ENCODE assay signal across 14 cellular contexts in the genomic region with DNA sequence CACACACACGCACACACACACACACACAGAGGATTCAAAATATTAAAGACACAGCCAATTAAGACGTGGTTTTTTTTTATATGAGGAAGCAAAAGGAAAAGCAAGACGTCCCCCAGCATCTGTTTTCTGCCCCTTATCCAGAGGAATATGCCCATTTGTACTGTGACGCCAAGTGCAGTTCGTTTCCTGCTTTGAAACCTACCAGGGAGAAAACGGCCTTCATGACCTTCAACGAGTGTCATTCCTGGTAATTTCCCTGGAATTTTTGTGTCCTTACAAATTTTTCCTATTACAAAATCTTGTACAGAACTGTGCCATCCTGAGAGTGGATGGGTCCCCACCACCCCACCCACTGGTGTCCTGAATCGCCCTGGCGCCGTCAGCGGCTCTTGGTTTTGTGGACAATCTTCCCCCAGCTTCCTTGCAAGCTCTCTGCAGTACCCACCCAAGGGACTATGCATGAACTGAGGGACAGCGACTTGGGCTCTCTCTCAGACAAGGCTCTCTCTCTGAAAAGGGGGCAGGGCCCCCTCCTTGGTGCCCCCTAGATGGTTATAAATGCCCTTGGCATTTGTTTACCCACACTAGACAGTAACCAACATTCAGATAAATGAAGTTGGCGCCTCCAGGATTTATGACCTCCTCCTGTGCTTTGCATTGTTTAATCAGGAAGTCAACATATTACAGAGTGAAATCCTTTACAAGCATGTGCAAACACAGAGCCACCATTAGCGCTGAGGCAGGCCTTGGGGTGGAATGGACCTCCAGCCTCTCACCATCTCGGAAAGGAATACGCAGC.
DNase-seq lines count a peak whose midpoint lies in the region; ATAC-seq and TF ChIP-seq lines count a peak whose summit lies in the region.
"Had no signal": no experiment of that assay in that cellular context is flagged by ENCODE, and none has a peak within 500 bp of the region (broad histone marks: within the 10 kb centered on the region; RNA-seq: fewer than 3 reads in every experiment).

No MANE protein-coding gene starts in this region.

- H3K36me3 Mint-ChIP-seq in activated T-helper 17 cell treated with anti-CD3 and anti-CD28 coated beads, Interleukin-2, amount 50 U/mL, for 72 hours (ENCODE audit: low read depth), result no peaks in the 10 kb centered on the region
- no peaks in the 10 kb centered on the region for H3K36me3 Mint-ChIP-seq in activated naive CD8-positive, alpha-beta T cell treated with anti-CD3 and anti-CD28 coated beads, Interleukin-2, amount 50 U/mL, for 24 hours (ENCODE audit: low read depth)
- H3K36me3 Mint-ChIP-seq: stimulated activated effector memory CD8-positive, alpha-beta T cell treated with anti-CD3 and anti-CD28 coated beads, Interleukin-12 subunit alpha, Interleukin-12 subunit beta, amount 100 ng/mL, for 72 hours had no signal

- peaks cover 7% of the 10 kb centered on the region for H3K4me1 ChIP-seq in ovary (ENCODE audit: insufficient read depth)
- H3K4me1 ChIP-seq in prostate gland (replicated peaks), result no peaks in the 10 kb centered on the region
- H3K4me1 ChIP-seq: BE2C had no signal

- TF ChIP-seq CTCF in ovary (IDR thresholded peaks at IDR 0.05), result no peak
- no peak for TF ChIP-seq CTCF in prostate gland (IDR thresholded peaks at IDR 0.05)

- ATAC-seq in activated T-helper 17 cell treated with anti-CD3 and anti-CD28 coated beads, Interleukin-2, amount 50 U/mL, for 72 hours (replicated peaks), result no peak
- ATAC-seq in activated naive CD8-positive, alpha-beta T cell treated with anti-CD3 and anti-CD28 coated beads, Interleukin-2, amount 50 U/mL, for 24 hours, result no peak
- no peak for ATAC-seq in HG02678 (IDR thresholded peaks at IDR 0.05; ENCODE audit: unreplicated experiment)
- ATAC-seq: stimulated activated effector memory CD8-positive, alpha-beta T cell treated with anti-CD3 and anti-CD28 coated beads, Interleukin-12 subunit alpha, Interleukin-12 subunit beta, amount 100 ng/mL, for 72 hours had no signal

- H3K9me3 Mint-ChIP-seq in activated T-helper 17 cell treated with anti-CD3 and anti-CD28 coated beads, Interleukin-2, amount 50 U/mL, for 72 hours, result no peaks in the 10 kb centered on the region
- peaks cover 5% of the 10 kb centered on the region for H3K9me3 Mint-ChIP-seq in activated naive CD8-positive, alpha-beta T cell treated with anti-CD3 and anti-CD28 coated beads, Interleukin-2, amount 50 U/mL, for 24 hours
- H3K9me3 Mint-ChIP-seq: activated B cell treated with CpG ODN at 0.5 μM for 24 hours; stimulated activated effector memory CD8-positive, alpha-beta T cell treated with anti-CD3 and anti-CD28 coated beads, Interleukin-12 subunit alpha, Interleukin-12 subunit beta, amount 100 ng/mL, for 72 hours had no signal

- no peaks in the 10 kb centered on the region for H3K27me3 ChIP-seq in ovary
- no peaks in the 10 kb centered on the region for H3K27me3 ChIP-seq in prostate gland (replicated peaks; ENCODE audit: insufficient read depth)
- H3K27me3 ChIP-seq: BE2C had no signal

- DNase-seq in DMS153 treated with DMSO at 0.1 percent for 48 hours (lab: John Stamatoyannopoulos, UW; ENCODE audit: unreplicated experiment) (peak; percentile 86), NCI-H1417 treated with DMSO at 0.1 percent for 48 hours (lab: John Stamatoyannopoulos, UW) (peak; percentile 41), ovary (peak in 2 of 5 donors; percentile 24 to 51), prostate gland (ENCODE audit: low spot score) (no peak), UCSD-AML1 (lab: John Stamatoyannopoulos, UW; ENCODE audit: unreplicated experiment) (no peak)
- DNase-seq in activated naive CD8-positive, alpha-beta T cell treated with anti-CD3 and anti-CD28 coated beads, Interleukin-2, amount 50 U/mL, for 24 hours, result no peak
- DNase-seq: activated B cell treated with CpG ODN at 0.5 μM for 24 hours; activated CD8-positive, alpha-beta memory T cell treated with anti-CD3 and anti-CD28 coated beads, Interleukin-2, amount 50 U/mL, for 48 hours; activated naive CD8-positive, alpha-beta T cell treated with anti-CD3 and anti-CD28 coated beads, Interleukin-2, amount 10 ng/mL, durations not matched to agents 7 days and 5 days; BE2C; stimulated activated CD4-positive, alpha-beta T cell treated with anti-CD3 and anti-CD28 coated beads, Interleukin-4, amount 100 ng/mL, for 24 hours had no signal

- TF ChIP-seq POLR2A in ovary (IDR thresholded peaks at IDR 0.05) (no peak), prostate gland (IDR thresholded peaks at IDR 0.05) (no peak)

- H3K27ac Mint-ChIP-seq in activated T-helper 17 cell treated with anti-CD3 and anti-CD28 coated beads, Interleukin-2, amount 50 U/mL, for 72 hours, result peak overlapping the region; percentile 15
- no peak overlapping the region for H3K27ac Mint-ChIP-seq in activated naive CD8-positive, alpha-beta T cell treated with anti-CD3 and anti-CD28 coated beads, Interleukin-2, amount 50 U/mL, for 24 hours
- H3K27ac Mint-ChIP-seq: activated B cell treated with CpG ODN at 0.5 μM for 24 hours; activated naive CD8-positive, alpha-beta T cell treated with anti-CD3 and anti-CD28 coated beads, Interleukin-2, amount 10 ng/mL, durations not matched to agents 7 days and 5 days; stimulated activated effector memory CD8-positive, alpha-beta T cell treated with anti-CD3 and anti-CD28 coated beads, Interleukin-12 subunit alpha, Interleukin-12 subunit beta, amount 100 ng/mL, for 72 hours had no signal

- no peak for TF ChIP-seq EP300 in ovary (IDR thresholded peaks at IDR 0.05)

- 53 to 63% (median 57%) methylated on average over 16 of the region's 16 CpGs for WGBS in ovary, 3 donors
- 56% methylated on average over 16 of the region's 16 CpGs for WGBS in prostate gland

- H3K27me3 Mint-ChIP-seq in activated T-helper 17 cell treated with anti-CD3 and anti-CD28 coated beads, Interleukin-2, amount 50 U/mL, for 72 hours, result no peaks in the 10 kb centered on the region
- H3K27me3 Mint-ChIP-seq in activated naive CD8-positive, alpha-beta T cell treated with anti-CD3 and anti-CD28 coated beads, Interleukin-2, amount 50 U/mL, for 24 hours, result peaks cover 3% of the 10 kb centered on the region

- intact Hi-C loops in ovary (cut with DNase I) (no loop called here), prostate gland (cut with DNase I) (loop anchor here (10.0 kb wide), 1 partner anchor 550 kb away; a partner anchor contains a TSS)

- peak overlapping the region; percentile 43 to 45 for H3K27ac ChIP-seq in ovary
- H3K27ac ChIP-seq in prostate gland, result peak overlapping the region in 1 of 2 donors; percentile 1

- no peaks in the 10 kb centered on the region for H3K9me3 ChIP-seq in ovary
- no peaks in the 10 kb centered on the region for H3K9me3 ChIP-seq in prostate gland
- H3K9me3 ChIP-seq: BE2C had no signal

- H3K36me3 ChIP-seq in ovary, result no peaks in the 10 kb centered on the region
- H3K36me3 ChIP-seq in prostate gland, result no peaks in the 10 kb centered on the region
- H3K36me3 ChIP-seq: BE2C had no signal

- no peak overlapping the region for H3K4me3 ChIP-seq in ovary
- H3K4me3 ChIP-seq in prostate gland, result no peak overlapping the region

- peaks cover 5% of the 10 kb centered on the region for H3K4me1 Mint-ChIP-seq in activated T-helper 17 cell treated with anti-CD3 and anti-CD28 coated beads, Interleukin-2, amount 50 U/mL, for 72 hours
- peaks cover 3% of the 10 kb centered on the region for H3K4me1 Mint-ChIP-seq in activated naive CD8-positive, alpha-beta T cell treated with anti-CD3 and anti-CD28 coated beads, Interleukin-2, amount 50 U/mL, for 24 hours
- H3K4me1 Mint-ChIP-seq: stimulated activated effector memory CD8-positive, alpha-beta T cell treated with anti-CD3 and anti-CD28 coated beads, Interleukin-12 subunit alpha, Interleukin-12 subunit beta, amount 100 ng/mL, for 72 hours had no signal

- no peak overlapping the region for H3K4me3 Mint-ChIP-seq in activated T-helper 17 cell treated with anti-CD3 and anti-CD28 coated beads, Interleukin-2, amount 50 U/mL, for 72 hours
- H3K4me3 Mint-ChIP-seq in activated naive CD8-positive, alpha-beta T cell treated with anti-CD3 and anti-CD28 coated beads, Interleukin-2, amount 50 U/mL, for 24 hours, result no peak overlapping the region
- H3K4me3 Mint-ChIP-seq: activated B cell treated with CpG ODN at 0.5 μM for 24 hours; activated naive CD8-positive, alpha-beta T cell treated with anti-CD3 and anti-CD28 coated beads, Interleukin-2, amount 10 ng/mL, durations not matched to agents 7 days and 5 days; stimulated activated effector memory CD8-positive, alpha-beta T cell treated with anti-CD3 and anti-CD28 coated beads, Interleukin-12 subunit alpha, Interleukin-12 subunit beta, amount 100 ng/mL, for 72 hours had no signal

Comparison
In these comparisons a context has a peak if more than half of its experiments do, and no peak if none do; other contexts are left out.
1. DNase-seq: peak in DMS153 treated with DMSO at 0.1 percent for 48 hours (single experiment) and NCI-H1417 treated with DMSO at 0.1 percent for 48 hours (single experiment); none in prostate gland (single experiment), activated naive CD8-positive, alpha-beta T cell treated with anti-CD3 and anti-CD28 coated beads, Interleukin-2, amount 50 U/mL, for 24 hours (single experiment) and UCSD-AML1 (single experiment).